Comparison of ENCODE assay signal across 14 cellular contexts in genomic region chr20:59385038-59385437, GRCh38.
DNase-seq lines count a peak whose midpoint lies in the region; ATAC-seq and TF ChIP-seq lines count a peak whose summit lies in the region.
"Had no signal": no experiment of that assay in that cellular context is flagged by ENCODE, and none has a peak within 500 bp of the region (broad histone marks: within the 10 kb centered on the region; RNA-seq: fewer than 3 reads in every experiment).

No MANE protein-coding gene starts in this region.

- POLR2A ChIA-PET in activated naive CD8-positive, alpha-beta T cell treated with anti-CD3 and anti-CD28 coated beads, Interleukin-2, amount 10 ng/mL, durations not matched to agents 7 days and 5 days (lab: Charles Lee) = no interaction called here

- H3K9me3 ChIP-seq in Loucy (ENCODE audit: insufficient read depth, low read depth, low read length) = no peaks in the 10 kb centered on the region
- no peaks in the 10 kb centered on the region for H3K9me3 ChIP-seq in thymus (ENCODE audit: control insufficient read depth)
- H3K9me3 ChIP-seq in MG63 = no peaks in the 10 kb centered on the region

- H3K9me2 ChIP-seq in Loucy (replicated peaks; ENCODE audit: low read depth, low read length) = no peaks in the 10 kb centered on the region

- H3K4me3 ChIP-seq in Loucy (ENCODE audit: low read length, poor library complexity, severe bottlenecking) (no peak overlapping the region), thymus (ENCODE audit: low read length) (no peak overlapping the region), MG63 (no peak overlapping the region)

- DNase-seq in activated naive CD8-positive, alpha-beta T cell treated with anti-CD3 and anti-CD28 coated beads, Interleukin-2, amount 10 ng/mL, durations not matched to agents 7 days and 5 days = no peak
- no peak for DNase-seq in activated naive CD8-positive, alpha-beta T cell treated with anti-CD3 and anti-CD28 coated beads for 36 hours
- no peak for DNase-seq in central memory CD8-positive, alpha-beta T cell (ENCODE audit: low spot score in 2 of 2)
- DNase-seq in MG63 = no peak
- DNase-seq in OCI-M2 (lab: John Stamatoyannopoulos, UW; ENCODE audit: unreplicated experiment) = no peak
- DNase-seq: AML-193, HCEC 1CT, NCI-H1436, NCI-H2081, NCI-H226, OCI-M1 had no signal

- H3K4me1 Mint-ChIP-seq in activated naive CD8-positive, alpha-beta T cell treated with anti-CD3 and anti-CD28 coated beads, Interleukin-2, amount 10 ng/mL, durations not matched to agents 7 days and 5 days = peaks cover 5% of the 10 kb centered on the region
- H3K4me1 Mint-ChIP-seq in activated naive CD8-positive, alpha-beta T cell treated with anti-CD3 and anti-CD28 coated beads for 36 hours = peaks cover 7% of the 10 kb centered on the region
- H3K4me1 Mint-ChIP-seq in central memory CD8-positive, alpha-beta T cell = peaks cover 8% of the 10 kb centered on the region

- H3K4me3 Mint-ChIP-seq in activated naive CD8-positive, alpha-beta T cell treated with anti-CD3 and anti-CD28 coated beads, Interleukin-2, amount 10 ng/mL, durations not matched to agents 7 days and 5 days = no peak overlapping the region
- no peak overlapping the region for H3K4me3 Mint-ChIP-seq in activated naive CD8-positive, alpha-beta T cell treated with anti-CD3 and anti-CD28 coated beads for 36 hours
- H3K4me3 Mint-ChIP-seq in central memory CD8-positive, alpha-beta T cell = no peak overlapping the region
- H3K4me3 Mint-ChIP-seq: IgD-negative memory B cell had no signal

- no peak overlapping the region for H3K9ac ChIP-seq in Loucy (ENCODE audit: low read depth, low read length, poor library complexity, severe bottlenecking)

- ATAC-seq in activated naive CD8-positive, alpha-beta T cell treated with anti-CD3 and anti-CD28 coated beads, Interleukin-2, amount 10 ng/mL, durations not matched to agents 7 days and 5 days (ENCODE audit: low read depth) = peak; percentile 28
- ATAC-seq in central memory CD8-positive, alpha-beta T cell (replicated peaks; ENCODE audit: extremely low read depth, poor library complexity, severe bottlenecking) = peak; percentile 56

- peak overlapping the region; percentile 37 for H3K27ac ChIP-seq in thymus (ENCODE audit: low read depth)

- H2AFZ ChIP-seq in Loucy (ENCODE audit: low read length) = no peak overlapping the region

- H3K4me1 ChIP-seq in Loucy (ENCODE audit: insufficient read depth, low read length, poor library complexity, severe bottlenecking) (no peaks in the 10 kb centered on the region), thymus (ENCODE audit: control insufficient read depth, insufficient read depth, low read length) (peaks cover 8% of the 10 kb centered on the region)

- H3K79me2 ChIP-seq in Loucy (ENCODE audit: insufficient read depth, low read length) = no peaks in the 10 kb centered on the region

- no peak for TF ChIP-seq CTCF in Loucy (conservative IDR thresholded peaks at IDR 0.05; ENCODE audit: low read length)

- H3K27me3 ChIP-seq in Loucy (ENCODE audit: insufficient read depth, low read length, poor library complexity, severe bottlenecking) (no peaks in the 10 kb centered on the region), thymus (ENCODE audit: control insufficient read depth, insufficient read depth) (no peaks in the 10 kb centered on the region), MG63 (no peaks in the 10 kb centered on the region)

- WGBS in thymus = 52% methylated on average over 3 of the region's 3 CpGs

- peak overlapping the region; percentile 2 for H3K4me2 ChIP-seq in Loucy (ENCODE audit: low read depth, low read length, poor library complexity, severe bottlenecking)

- H3F3A ChIP-seq in Loucy (ENCODE audit: low read depth) = no peaks in the 10 kb centered on the region

- no peaks in the 10 kb centered on the region for H3K36me3 ChIP-seq in Loucy (ENCODE audit: insufficient read depth, low read length)
- no peaks in the 10 kb centered on the region for H3K36me3 ChIP-seq in thymus (ENCODE audit: control insufficient read depth, insufficient read depth)
- H3K36me3 ChIP-seq in MG63 = no peaks in the 10 kb centered on the region

- peaks cover 2% of the 10 kb centered on the region for H3K27me3 Mint-ChIP-seq in activated naive CD8-positive, alpha-beta T cell treated with anti-CD3 and anti-CD28 coated beads, Interleukin-2, amount 10 ng/mL, durations not matched to agents 7 days and 5 days
- no peaks in the 10 kb centered on the region for H3K27me3 Mint-ChIP-seq in activated naive CD8-positive, alpha-beta T cell treated with anti-CD3 and anti-CD28 coated beads for 36 hours
- H3K27me3 Mint-ChIP-seq in central memory CD8-positive, alpha-beta T cell = peaks cover 19% of the 10 kb centered on the region

- H3K27ac Mint-ChIP-seq in activated naive CD8-positive, alpha-beta T cell treated with anti-CD3 and anti-CD28 coated beads, Interleukin-2, amount 10 ng/mL, durations not matched to agents 7 days and 5 days = no peak overlapping the region
- H3K27ac Mint-ChIP-seq in activated naive CD8-positive, alpha-beta T cell treated with anti-CD3 and anti-CD28 coated beads for 36 hours = no peak overlapping the region
- peak overlapping the region; percentile 57 for H3K27ac Mint-ChIP-seq in central memory CD8-positive, alpha-beta T cell (ENCODE audit: low read depth)
- H3K27ac Mint-ChIP-seq: IgD-negative memory B cell had no signal

- no peaks in the 10 kb centered on the region for H3K36me3 Mint-ChIP-seq in activated naive CD8-positive, alpha-beta T cell treated with anti-CD3 and anti-CD28 coated beads, Interleukin-2, amount 10 ng/mL, durations not matched to agents 7 days and 5 days
- no peaks in the 10 kb centered on the region for H3K36me3 Mint-ChIP-seq in activated naive CD8-positive, alpha-beta T cell treated with anti-CD3 and anti-CD28 coated beads for 36 hours
- peaks cover 7% of the 10 kb centered on the region for H3K36me3 Mint-ChIP-seq in central memory CD8-positive, alpha-beta T cell (ENCODE audit: insufficient read depth)
- H3K36me3 Mint-ChIP-seq: IgD-negative memory B cell had no signal

- no peaks in the 10 kb centered on the region for H3K9me3 Mint-ChIP-seq in activated naive CD8-positive, alpha-beta T cell treated with anti-CD3 and anti-CD28 coated beads, Interleukin-2, amount 10 ng/mL, durations not matched to agents 7 days and 5 days
- no peaks in the 10 kb centered on the region for H3K9me3 Mint-ChIP-seq in activated naive CD8-positive, alpha-beta T cell treated with anti-CD3 and anti-CD28 coated beads for 36 hours
- H3K9me3 Mint-ChIP-seq in central memory CD8-positive, alpha-beta T cell = no peaks in the 10 kb centered on the region

- no peaks in the 10 kb centered on the region for H4K20me1 ChIP-seq in Loucy (ENCODE audit: insufficient read depth, low read length, poor library complexity, severe bottlenecking)
